In the genomic region with DNA sequence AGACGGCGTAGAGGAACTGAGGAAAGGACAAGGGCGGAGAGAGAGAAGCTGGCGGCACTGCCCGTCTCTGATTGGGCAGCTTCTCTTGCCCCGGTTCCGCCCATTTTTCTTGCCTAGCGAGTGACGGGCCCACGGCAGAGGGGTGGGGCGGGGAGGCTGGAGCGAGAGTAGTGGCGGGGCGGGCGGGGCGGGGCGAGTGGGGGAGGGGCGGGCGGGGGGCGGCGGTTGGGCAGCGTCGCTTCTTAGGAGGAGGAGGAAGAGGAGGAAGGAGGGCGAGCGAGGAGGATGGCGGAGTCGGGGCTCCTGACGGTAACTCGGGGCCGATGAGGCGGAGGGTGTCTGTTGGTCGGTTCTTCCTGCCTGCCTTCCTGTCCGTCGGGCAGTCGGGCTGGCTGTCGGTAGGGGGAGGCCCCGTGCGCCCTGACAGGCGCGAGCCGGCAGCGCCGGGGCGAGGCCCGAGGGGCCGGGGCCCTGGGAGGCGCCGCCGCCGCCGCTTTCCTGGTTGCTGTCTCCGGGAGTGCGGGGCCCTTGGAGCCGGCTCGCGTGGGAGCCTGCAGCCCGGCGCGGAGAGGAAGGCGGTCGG, we compare ENCODE assay signal across 8 cellular contexts. TPM values are rescaled to one million over a fixed set of nuclear protein-coding genes. Genes with fewer than 3 reads are reported as not detected.
DNase-seq lines count a peak whose midpoint lies in the region; ATAC-seq, FAIRE-seq and TF ChIP-seq lines count a peak whose summit lies in the region.

A gene (plus strand): TSS at position 256 of the 583 bp plus-strand sequence. CDS start 44,755 bp downstream, outside the sequence.

- H3K4me1 ChIP-seq in BLaER1 (peaks cover 54% of the 10 kb centered on the region), HepG2 (ENCODE audit: insufficient read depth, low read length) (peaks cover 49% of the 10 kb centered on the region)

- H4K20me1 ChIP-seq in BLaER1 (peaks cover 48% of the 10 kb centered on the region), HepG2 (ENCODE audit: insufficient read depth, low read length) (no peaks in the 10 kb centered on the region)

- POLR2A ChIA-PET in HepG2 (lab: Yijun Ruan, JAX), result interaction anchor here (0.7 to 2.1 kb wide), 19 partner anchors 7 to 179 kb away, joined by 3 to 24 read pairs (median 6); a partner anchor contains a TSS

- H3K9me3 ChIP-seq in BLaER1 (no peaks in the 10 kb centered on the region), HepG2 (ENCODE audit: low read length) (no peaks in the 10 kb centered on the region)

- no peak for TF ChIP-seq CTCF in WI38 (IDR thresholded peaks at IDR 0.05; ENCODE audit: low read depth, low read length)
- 0 out of 2 replicates have a peak, but pooled peaks have one; percentile 27 for TF ChIP-seq CTCF in HepG2 (CRISPR knock-in tag; IDR thresholded peaks at IDR 0.05)

- WGBS in HepG2 (ENCODE audit: low lambda C conversion rate), result 3% methylated on average over 6 of the region's 61 CpGs

- peak within 1 kb of the TSS; percentile 95 for H3K27ac Mint-ChIP-seq in central memory CD8-positive, alpha-beta T cell (ENCODE audit: low read depth)

- H3K79me2 ChIP-seq in HepG2 (ENCODE audit: insufficient read depth, low read length), result peaks cover 51% of the 10 kb centered on the region

- CTCF ChIA-PET in HepG2 (lab: Yijun Ruan, JAX; ENCODE audit: low intra/inter-chr PET ratio, low total read pairs), result interaction anchor here (1.2 kb wide), 1 partner anchor 173 kb away, joined by 4 read pairs; no protein-coding TSS in a partner anchor

- peaks cover 28% of the 10 kb centered on the region for H3K36me3 Mint-ChIP-seq in central memory CD8-positive, alpha-beta T cell (ENCODE audit: insufficient read depth)

- BruUV-seq in HepG2 (replicated peaks; lab: Mats Ljungman, UMichigan), result no TSS peak

- H3K4me1 Mint-ChIP-seq in central memory CD8-positive, alpha-beta T cell, result peaks cover 42% of the 10 kb centered on the region

- no peak for TF ChIP-seq EP300 in HepG2 (IDR thresholded peaks at IDR 0.05; ENCODE audit: low read depth in 2 of 2, low read length in 2 of 2)
- no peak for TF ChIP-seq EP300 in HepG2 (CRISPR knock-in tag; IDR thresholded peaks at IDR 0.05; ENCODE audit: borderline replicate concordance)

- FAIRE-seq in HepG2 (lab: Jason Lieb, UNC), result no peak

- peak within 1 kb of the TSS; percentile 98 for H3K4me3 ChIP-seq in BLaER1
- H3K4me3 ChIP-seq in WI38 (ENCODE audit: low read depth, low read length), result peak within 1 kb of the TSS; percentile 95
- H3K4me3 ChIP-seq in HepG2 (replicated peaks in 1 of 3; ENCODE audit: insufficient read depth in 1 of 3, low read depth in 2 of 3, low read length in 3 of 3), result peak within 1 kb of the TSS; percentile 83 to 93 (median 89)

- H2AFZ ChIP-seq in HepG2 (ENCODE audit: low read length), result peak within 1 kb of the TSS; percentile 73

- intact Hi-C loops in HepG2 (cut with micrococcal nuclease; ENCODE audit: unreplicated experiment), result no loop called here

- peak; percentile 4 for ATAC-seq in HG03565 (IDR thresholded peaks at IDR 0.05; ENCODE audit: unreplicated experiment)
- ATAC-seq in central memory CD8-positive, alpha-beta T cell (replicated peaks; ENCODE audit: extremely low read depth, poor library complexity, severe bottlenecking), result peak; percentile 44
- ATAC-seq in HepG2, result peak; percentile 63

- H3K9ac ChIP-seq in BLaER1, result peak within 1 kb of the TSS; percentile 99
- H3K9ac ChIP-seq in HepG2 (ENCODE audit: insufficient read depth, low read depth, low read length), result peak within 1 kb of the TSS; percentile 90

- no peaks in the 10 kb centered on the region for H3K27me3 ChIP-seq in BLaER1
- no peaks in the 10 kb centered on the region; a peak in 1 of 5 replicates for H3K27me3 ChIP-seq in HepG2 (ENCODE audit: control insufficient read depth in 1 of 2, insufficient read depth in 2 of 2, low read length in 2 of 2)

- peak within 1 kb of the TSS; percentile 86 for H3K4me2 ChIP-seq in BLaER1
- H3K4me2 ChIP-seq in HepG2 (ENCODE audit: low read depth, low read length), result peak within 1 kb of the TSS; percentile 78

- DNase-seq in GM19240 (ENCODE audit: insufficient read length, low spot score) (peak; percentile 59), HepG2 (ENCODE audit: low spot score) (no peak), DMS153 (lab: John Stamatoyannopoulos, UW) (no peak)
- DNase-seq in central memory CD8-positive, alpha-beta T cell (ENCODE audit: low spot score in 2 of 2), result peak; percentile 88 to 98
- peak; percentile 95 to 99 for DNase-seq in stimulated activated CD4-positive, alpha-beta T cell treated with anti-CD3 and anti-CD28 coated beads, Interleukin-4, amount 100 ng/mL, for 48 hours (ENCODE audit: low read depth in 2 of 2)

- peak; percentile 55 for TF ChIP-seq RAD21 in HepG2 (CRISPR knock-in tag; IDR thresholded peaks at IDR 0.05)

- H3K9me3 Mint-ChIP-seq in central memory CD8-positive, alpha-beta T cell, result no peaks in the 10 kb centered on the region

- in situ Hi-C loops in HepG2 (cut with HindIII; ENCODE audit: extremely low pct_ligation_motif_present, low pct_unique_long_range_greater_than_20kb), result no loop called here

- H3K27ac ChIP-seq in BLaER1 (peak within 1 kb of the TSS; percentile 100), HepG2 (ENCODE audit: extremely low read length, insufficient read depth, low read length) (peak within 1 kb of the TSS; percentile 97)

- H3K4me3 Mint-ChIP-seq in central memory CD8-positive, alpha-beta T cell, result peak within 1 kb of the TSS; percentile 95

- TF ChIP-seq POLR2A in HepG2 (IDR thresholded peaks at IDR 0.05; ENCODE audit: insufficient read depth in 1 of 2, low read depth in 2 of 2, low read length in 2 of 2), result peak; percentile 55 to 90; a peak in 3 of 4 replicates

- no peaks in the 10 kb centered on the region for H3K27me3 Mint-ChIP-seq in central memory CD8-positive, alpha-beta T cell

- H3K36me3 ChIP-seq in BLaER1 (peaks cover 6% of the 10 kb centered on the region; the same call in 1 of the 2 replicates), HepG2 (replicated peaks in 1 of 2; ENCODE audit: control insufficient read depth in 1 of 2, insufficient read depth in 2 of 2, low read length in 2 of 2) (no peaks in the 10 kb centered on the region)

TF ChIP-seq in HepG2, 621 proteins besides CTCF, POLR2A, EP300 and RAD21 (continues in another document):
- TF ChIP-seq, protein P1, sequence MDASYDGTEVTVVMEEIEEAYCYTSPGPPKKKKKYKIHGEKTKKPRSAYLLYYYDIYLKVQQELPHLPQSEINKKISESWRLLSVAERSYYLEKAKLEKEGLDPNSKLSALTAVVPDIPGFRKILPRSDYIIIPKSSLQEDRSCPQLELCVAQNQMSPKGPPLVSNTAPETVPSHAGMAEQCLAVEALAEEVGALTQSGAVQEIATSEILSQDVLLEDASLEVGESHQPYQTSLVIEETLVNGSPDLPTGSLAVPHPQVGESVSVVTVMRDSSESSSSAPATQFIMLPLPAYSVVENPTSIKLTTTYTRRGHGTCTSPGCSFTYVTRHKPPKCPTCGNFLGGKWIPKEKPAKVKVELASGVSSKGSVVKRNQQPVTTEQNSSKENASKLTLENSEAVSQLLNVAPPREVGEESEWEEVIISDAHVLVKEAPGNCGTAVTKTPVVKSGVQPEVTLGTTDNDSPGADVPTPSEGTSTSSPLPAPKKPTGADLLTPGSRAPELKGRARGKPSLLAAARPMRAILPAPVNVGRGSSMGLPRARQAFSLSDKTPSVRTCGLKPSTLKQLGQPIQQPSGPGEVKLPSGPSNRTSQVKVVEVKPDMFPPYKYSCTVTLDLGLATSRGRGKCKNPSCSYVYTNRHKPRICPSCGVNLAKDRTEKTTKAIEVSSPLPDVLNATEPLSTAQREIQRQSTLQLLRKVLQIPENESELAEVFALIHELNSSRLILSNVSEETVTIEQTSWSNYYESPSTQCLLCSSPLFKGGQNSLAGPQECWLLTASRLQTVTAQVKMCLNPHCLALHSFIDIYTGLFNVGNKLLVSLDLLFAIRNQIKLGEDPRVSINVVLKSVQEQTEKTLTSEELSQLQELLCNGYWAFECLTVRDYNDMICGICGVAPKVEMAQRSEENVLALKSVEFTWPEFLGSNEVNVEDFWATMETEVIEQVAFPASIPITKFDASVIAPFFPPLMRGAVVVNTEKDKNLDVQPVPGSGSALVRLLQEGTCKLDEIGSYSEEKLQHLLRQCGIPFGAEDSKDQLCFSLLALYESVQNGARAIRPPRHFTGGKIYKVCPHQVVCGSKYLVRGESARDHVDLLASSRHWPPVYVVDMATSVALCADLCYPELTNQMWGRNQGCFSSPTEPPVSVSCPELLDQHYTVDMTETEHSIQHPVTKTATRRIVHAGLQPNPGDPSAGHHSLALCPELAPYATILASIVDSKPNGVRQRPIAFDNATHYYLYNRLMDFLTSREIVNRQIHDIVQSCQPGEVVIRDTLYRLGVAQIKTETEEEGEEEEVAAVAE (CRISPR knock-in tag; IDR thresholded peaks at IDR 0.05; ENCODE audit: borderline replicate concordance), result no peak
- no peak for TF ChIP-seq PITX1 (CRISPR knock-in tag; IDR thresholded peaks at IDR 0.05)

RNA-seq across cellular contexts. Expression of the gene that starts here (rescaled TPM):
- 25.5 and 44.4 TPM in 2 replicates for total RNA-seq in HepG2 (2016; rRNA removed; fragmentation: Illumina TruSeq; extraction: Trizol)
- total RNA-seq in HepG2 (2016; cell fraction: cytosol; rRNA removed; fragmentation: Illumina TruSeq; extraction: Trizol; ENCODE audit: low read depth), result 33.4 and 34.4 TPM in 2 replicates
- 24.6 and 39.6 TPM in 2 replicates for total RNA-seq in HepG2 (2016; cell fraction: insoluble cytoplasmic fraction; rRNA removed; fragmentation: Illumina TruSeq; extraction: Trizol)
- total RNA-seq in HepG2 (2016; cell fraction: membrane; rRNA removed; fragmentation: Illumina TruSeq; extraction: Trizol), result 39.5 and 52.4 TPM in 2 replicates
- total RNA-seq in HepG2 (2016; cell fraction: nucleus; rRNA removed; fragmentation: Illumina TruSeq; extraction: Trizol), result 23.1 and 27.2 TPM in 2 replicates
- polyA plus RNA-seq in HepG2 (2011; rRNA removed), result 8.0 and 8.6 TPM in 2 replicates
- polyA plus RNA-seq in HepG2 (2011; cell fraction: cytosol; rRNA removed), result 3.7 and 6.8 TPM in 2 replicates
- polyA plus RNA-seq in HepG2 (2011; cell fraction: nucleus; rRNA removed), result 2.9 and 3.6 TPM in 2 replicates
- polyA plus RNA-seq in HepG2 (2012), result 11.5 and 12.7 TPM in 2 replicates
- polyA plus RNA-seq in HepG2 (2016; cell fraction: cytosol; fragmentation: Illumina TruSeq; extraction: Trizol; ENCODE audit: low read depth), result 2.5 and 2.6 TPM in 2 replicates
- polyA plus RNA-seq in HepG2 (2016; cell fraction: insoluble cytoplasmic fraction; fragmentation: Illumina TruSeq; extraction: Trizol; ENCODE audit: low read depth), result 27.0 and 31.6 TPM in 2 replicates
- polyA plus RNA-seq in HepG2 (2016; cell fraction: membrane; fragmentation: Illumina TruSeq; extraction: Trizol; ENCODE audit: low read depth), result 10.5 and 11.0 TPM in 2 replicates
- polyA plus RNA-seq in HepG2 (2016; cell fraction: nucleus; fragmentation: Illumina TruSeq; extraction: Trizol; ENCODE audit: insufficient read depth, low read depth), result 13.1 and 13.4 TPM in 2 replicates
- 8.5 and 16.0 TPM in 2 replicates for polyA minus RNA-seq in HepG2 (2011; rRNA and poly(A)+ RNA removed; ENCODE audit: low replicate concordance)
- polyA minus RNA-seq in HepG2 (2011; cell fraction: cytosol; rRNA and poly(A)+ RNA removed), result 17.3 and 24.5 TPM in 2 replicates
- polyA minus RNA-seq in HepG2 (2011; cell fraction: nucleus; rRNA and poly(A)+ RNA removed), result 56.1 and 58.2 TPM in 2 replicates

Comparison
In these comparisons a context has a peak if more than half of its experiments do, and no peak if none do; other contexts are left out.
1. DNase-seq: peak in GM19240 (single experiment), central memory CD8-positive, alpha-beta T cell (2 of 2) and stimulated activated CD4-positive, alpha-beta T cell treated with anti-CD3 and anti-CD28 coated beads, Interleukin-4, amount 100 ng/mL, for 48 hours (2 of 2); none in HepG2 (single experiment) and DMS153 (single experiment).
2. ATAC-seq: peak in every context shown above with its lines; median percentile 63 in HepG2; 44 in central memory CD8-positive, alpha-beta T cell; 4 in HG03565.
3. Peak in every context shown above with its lines, with median percentiles within 50 percentile points of each other: H3K4me3 ChIP-seq.